Comparison of ENCODE assay signal across 8 cellular contexts in genomic region chr2:195660265-195660890, GRCh38. TPM values are rescaled to one million over a fixed set of nuclear protein-coding genes. Genes with fewer than 3 reads are reported as not detected.
DNase-seq lines count a peak whose midpoint lies in the region; ATAC-seq lines count a peak whose summit lies in the region.

No MANE protein-coding gene starts in this region.

- no peaks in the 10 kb centered on the region for H3K9me3 Mint-ChIP-seq in activated naive CD8-positive, alpha-beta T cell treated with anti-CD3 and anti-CD28 coated beads, Interleukin-2, amount 50 U/mL, for 24 hours

- peaks cover 25% of the 10 kb centered on the region for H3K36me3 Mint-ChIP-seq in activated naive CD8-positive, alpha-beta T cell treated with anti-CD3 and anti-CD28 coated beads, Interleukin-2, amount 50 U/mL, for 24 hours (ENCODE audit: low read depth)

- H3K27me3 Mint-ChIP-seq in activated naive CD8-positive, alpha-beta T cell treated with anti-CD3 and anti-CD28 coated beads, Interleukin-2, amount 50 U/mL, for 24 hours = peaks cover 4% of the 10 kb centered on the region

- peak overlapping the region; percentile 96 for H3K4me3 Mint-ChIP-seq in activated naive CD8-positive, alpha-beta T cell treated with anti-CD3 and anti-CD28 coated beads, Interleukin-2, amount 50 U/mL, for 24 hours

- in situ Hi-C loops in G401 (cut with HindIII; ENCODE audit: low sequenced_read_pairs) = no loop called here

- H3K27ac Mint-ChIP-seq in activated naive CD8-positive, alpha-beta T cell treated with anti-CD3 and anti-CD28 coated beads, Interleukin-2, amount 50 U/mL, for 24 hours = peak overlapping the region; percentile 99

- ATAC-seq in activated naive CD8-positive, alpha-beta T cell treated with anti-CD3 and anti-CD28 coated beads, Interleukin-2, amount 50 U/mL, for 24 hours = no peak
- ATAC-seq in HG03139 (IDR thresholded peaks at IDR 0.05; ENCODE audit: unreplicated experiment) = no peak

- peaks cover 60% of the 10 kb centered on the region for H3K4me1 Mint-ChIP-seq in activated naive CD8-positive, alpha-beta T cell treated with anti-CD3 and anti-CD28 coated beads, Interleukin-2, amount 50 U/mL, for 24 hours

- DNase-seq in G401 (ENCODE audit: low spot score) (peak; percentile 81), LoVo (ENCODE audit: low spot score) (peak; percentile 55), SW480 (ENCODE audit: low spot score) (peak; percentile 43), hippocampal formation (lab: John Stamatoyannopoulos, UW) (peak; percentile 29 to 71), smooth muscle cell of the brain vasculature (ENCODE audit: low read depth, low spot score) (peak; percentile 58), GM19238 (ENCODE audit: insufficient read length, low spot score) (no peak)
- DNase-seq in activated naive CD8-positive, alpha-beta T cell treated with anti-CD3 and anti-CD28 coated beads, Interleukin-2, amount 50 U/mL, for 24 hours = peak; percentile 78

RNA-seq across cellular contexts. Expression of gene SLC39A10, which starts 3.4 kb away (rescaled TPM):
- total RNA-seq in G401 (2014; rRNA removed; shearing (Covaris generic)) = 20.1 and 20.3 TPM in 2 replicates
